12 cellular contexts compared by ENCODE assay signal in the genomic region with DNA sequence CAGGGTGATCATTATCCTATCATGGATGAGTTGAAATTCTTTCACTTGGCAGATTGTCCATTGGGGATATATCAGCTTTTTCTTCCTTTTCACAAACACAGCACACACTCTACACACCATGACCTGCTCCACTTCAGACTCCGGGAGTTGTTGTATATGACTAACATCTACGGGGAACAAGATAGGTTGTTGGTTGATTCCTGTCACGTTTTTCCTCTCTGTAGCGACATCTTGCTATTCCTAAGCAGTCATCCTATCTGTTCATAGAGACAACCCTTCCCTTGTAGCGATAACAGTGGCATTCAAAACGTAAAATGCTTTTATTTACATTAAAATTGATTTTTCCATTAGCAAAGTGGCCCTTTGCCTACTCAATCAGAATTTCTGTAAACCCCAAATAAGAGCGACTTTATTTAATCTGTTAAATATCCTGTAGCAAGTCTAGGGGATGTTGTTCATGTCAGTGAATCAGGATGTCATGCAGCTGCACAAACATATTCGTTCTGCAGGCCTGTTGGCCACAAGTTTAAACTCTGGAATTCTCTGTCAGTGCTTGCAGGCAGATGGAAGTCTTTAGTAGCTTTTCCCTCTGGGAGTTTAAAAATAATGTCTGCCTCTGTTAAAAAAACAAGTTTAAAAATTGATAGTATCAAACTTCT. TPM values are rescaled to one million over a fixed set of nuclear protein-coding genes. Genes with fewer than 3 reads are reported as not detected.
DNase-seq lines count a peak whose midpoint lies in the region; ATAC-seq and TF ChIP-seq lines count a peak whose summit lies in the region.
"Had no signal": no experiment of that assay in that cellular context is flagged by ENCODE, and none has a peak within 500 bp of the region (broad histone marks: within the 10 kb centered on the region; RNA-seq: fewer than 3 reads in every experiment).

No MANE protein-coding gene starts in this region.

- H3K4me3 ChIP-seq in AG10803 (ENCODE audit: low read length) (no peak overlapping the region), SJCRH30 (peak overlapping the region; percentile 18; the same call in 1 of the 2 replicates), osteoblast (ENCODE audit: insufficient read depth, low read length) (no peak overlapping the region)
- H3K4me3 ChIP-seq: spleen had no signal

- TF ChIP-seq CTCF in AG10803 (conservative IDR thresholded peaks at IDR 0.05; ENCODE audit: low read length) (no peak), osteoblast (IDR thresholded peaks at IDR 0.05; ENCODE audit: extremely low read depth, low read depth, low read length) (no peak), omental fat pad (IDR thresholded peaks at IDR 0.05) (no peak)

- H3K79me2 ChIP-seq in osteoblast (ENCODE audit: insufficient read depth, low read length): peaks cover 66% of the 10 kb centered on the region

- H3K4me1 ChIP-seq in SJCRH30 (peaks cover 13% of the 10 kb centered on the region), osteoblast (ENCODE audit: insufficient read depth, low read length) (peaks cover 24% of the 10 kb centered on the region)

- peak; percentile 84 for DNase-seq in AG10803 (ENCODE audit: low read depth)
- peak; percentile 53 to 75 for DNase-seq in SJCRH30
- DNase-seq in fibroblast of peridontal ligament (ENCODE audit: extremely low read depth): peak; percentile 87
- peak; percentile 91 for DNase-seq in osteoblast (ENCODE audit: insufficient read length, low spot score, missing footprints)
- no peak for DNase-seq in GM19238 (ENCODE audit: insufficient read length, low spot score)
- DNase-seq in stimulated activated CD4-positive, alpha-beta T cell treated with anti-CD3 and anti-CD28 coated beads, Interleukin-2, amount 100 ng/mL, for 24 hours: no peak
- no peak for DNase-seq in NCI-H446 treated with DMSO at 0.1 percent for 48 hours (lab: John Stamatoyannopoulos, UW)
- no peak for DNase-seq in omental fat pad (ENCODE audit: low spot score)
- DNase-seq: activated CD8-positive, alpha-beta memory T cell treated with anti-CD3 and anti-CD28 coated beads, Interleukin-2, amount 50 U/mL, for 4 hours; aorta; CD4-positive, alpha-beta T cell; spleen had no signal

- H4K20me1 ChIP-seq in osteoblast (ENCODE audit: insufficient read depth, low read length): peaks cover 15% of the 10 kb centered on the region

- H3K9me3 ChIP-seq in SJCRH30 (replicated peaks): no peaks in the 10 kb centered on the region
- no peaks in the 10 kb centered on the region for H3K9me3 ChIP-seq in osteoblast (ENCODE audit: low read depth, low read length)
- H3K9me3 ChIP-seq: spleen had no signal

- H3K36me3 ChIP-seq in SJCRH30 (no peaks in the 10 kb centered on the region; the same call in 1 of the 2 replicates), osteoblast (ENCODE audit: insufficient read depth, low read length) (no peaks in the 10 kb centered on the region)
- H3K36me3 ChIP-seq: spleen had no signal

- H3K27ac ChIP-seq in SJCRH30 (peak overlapping the region; percentile 69), osteoblast (ENCODE audit: low read depth, low read length) (peak overlapping the region; percentile 50)
- H3K27ac ChIP-seq: spleen had no signal

- H3K27me3 ChIP-seq in SJCRH30 (no peaks in the 10 kb centered on the region), osteoblast (ENCODE audit: insufficient read depth, low read length) (no peaks in the 10 kb centered on the region)
- H3K27me3 ChIP-seq: spleen had no signal

- ATAC-seq in omental fat pad (ENCODE audit: low FRiP score): no peak

- peak overlapping the region; percentile 32 for H2AFZ ChIP-seq in osteoblast (ENCODE audit: low read length)

- H3K4me2 ChIP-seq in osteoblast (ENCODE audit: insufficient read depth, low read length): peak overlapping the region; percentile 53

RNA-seq across cellular contexts. Expression of a gene that starts 23.0 kb away (rescaled TPM):
- total RNA-seq in SJCRH30 (2014; rRNA removed; shearing (Covaris generic)): 57.1 and 63.7 TPM in 2 replicates
- 71.7 and 76.9 TPM in 2 replicates for total RNA-seq in osteoblast
- total RNA-seq in omental fat pad: 100 to 1,000 TPM in 1 of 4 donors, 10 to 100 TPM in 3; 50.8 to 102 (median 65.1) TPM

Comparison
In these comparisons a context has a peak if more than half of its experiments do, and no peak if none do; other contexts are left out.
1. DNase-seq: peak in AG10803 (single experiment), SJCRH30 (2 of 2), fibroblast of peridontal ligament (single experiment) and osteoblast (single experiment); none in GM19238 (single experiment), stimulated activated CD4-positive, alpha-beta T cell treated with anti-CD3 and anti-CD28 coated beads, Interleukin-2, amount 100 ng/mL, for 24 hours (0 of 2), NCI-H446 treated with DMSO at 0.1 percent for 48 hours (single experiment) and omental fat pad (single experiment).